ENCODE assay signal across 1 cellular context in the genomic region with DNA sequence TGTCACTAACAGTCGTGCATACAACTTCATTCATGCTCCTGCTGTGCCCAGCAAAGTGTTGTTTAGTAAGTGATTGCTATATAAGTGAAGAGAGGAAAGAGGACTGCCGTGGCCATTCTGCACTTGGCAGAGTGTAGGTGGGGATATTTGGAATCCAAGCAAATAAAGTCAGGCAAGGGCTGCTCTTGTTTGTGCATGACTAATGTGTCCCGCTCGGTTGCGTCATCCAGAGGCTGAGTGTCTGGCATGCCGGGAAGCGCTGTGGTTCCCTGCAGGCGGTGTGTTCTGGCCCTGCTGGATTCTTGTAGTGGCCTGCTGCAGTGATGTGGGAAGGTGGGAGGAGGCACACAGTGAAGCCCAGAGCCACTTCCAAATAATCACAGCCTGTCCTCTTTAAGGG.
A peak's percentile ranks its signal among the peaks of the same experiment; 100 is the strongest.
TF ChIP-seq lines count a peak whose summit lies in the region.

No MANE protein-coding gene starts in this region.

TF ChIP-seq in HepG2, 621 proteins besides CTCF, POLR2A, EP300 and RAD21 (continued from another document and continues in another):
- TF ChIP-seq, protein P1, sequence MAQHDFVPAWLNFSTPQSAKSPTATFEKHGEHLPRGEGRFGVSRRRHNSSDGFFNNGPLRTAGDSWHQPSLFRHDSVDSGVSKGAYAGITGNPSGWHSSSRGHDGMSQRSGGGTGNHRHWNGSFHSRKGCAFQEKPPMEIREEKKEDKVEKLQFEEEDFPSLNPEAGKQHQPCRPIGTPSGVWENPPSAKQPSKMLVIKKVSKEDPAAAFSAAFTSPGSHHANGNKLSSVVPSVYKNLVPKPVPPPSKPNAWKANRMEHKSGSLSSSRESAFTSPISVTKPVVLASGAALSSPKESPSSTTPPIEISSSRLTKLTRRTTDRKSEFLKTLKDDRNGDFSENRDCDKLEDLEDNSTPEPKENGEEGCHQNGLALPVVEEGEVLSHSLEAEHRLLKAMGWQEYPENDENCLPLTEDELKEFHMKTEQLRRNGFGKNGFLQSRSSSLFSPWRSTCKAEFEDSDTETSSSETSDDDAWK (CRISPR knock-in tag; IDR thresholded peaks at IDR 0.05), result no peak
- TF ChIP-seq WIZ (CRISPR knock-in tag; IDR thresholded peaks at IDR 0.05) (no peak), SALL2 (CRISPR knock-in tag; IDR thresholded peaks at IDR 0.05) (0 out of 2 replicates have a peak, but pooled peaks have one; percentile 58), ZNF569 (CRISPR knock-in tag; IDR thresholded peaks at IDR 0.05; ENCODE audit: borderline replicate concordance) (no peak), CEBPB (IDR thresholded peaks at IDR 0.05; ENCODE audit: borderline replicate concordance, low read depth, low read length) (peak; percentile 99), ZNF432 (CRISPR knock-in tag; IDR thresholded peaks at IDR 0.05; ENCODE audit: borderline replicate concordance) (no peak), NFKBIZ (CRISPR knock-in tag; IDR thresholded peaks at IDR 0.05) (peak; percentile 83; the same call in 1 of the 2 replicates), ZNF431 (CRISPR knock-in tag; IDR thresholded peaks at IDR 0.05; ENCODE audit: borderline replicate concordance, low read depth) (no peak), MAFG (CRISPR knock-in tag; IDR thresholded peaks at IDR 0.05) (no peak), KDM2A (CRISPR knock-in tag; IDR thresholded peaks at IDR 0.05; ENCODE audit: borderline replicate concordance, low read depth) (peak; percentile 82; the same call in 1 of the 2 replicates), KDM6A (CRISPR knock-in tag; IDR thresholded peaks at IDR 0.05; ENCODE audit: low read depth) (peak; percentile 81), MXD4 (CRISPR knock-in tag; IDR thresholded peaks at IDR 0.05) (no peak; the same call in none of the 2 replicates), KLF9 (CRISPR knock-in tag; IDR thresholded peaks at IDR 0.05; ENCODE audit: low read depth) (no peak), PHF5A (CRISPR knock-in tag; IDR thresholded peaks at IDR 0.05; ENCODE audit: low read depth, unreplicated experiment) (peak; percentile 48), TCF7 (IDR thresholded peaks at IDR 0.05; ENCODE audit: low read depth) (peak; percentile 28; the same call in 1 of the 2 replicates), ZNF615 (CRISPR knock-in tag; IDR thresholded peaks at IDR 0.05; ENCODE audit: borderline replicate concordance) (0 out of 2 replicates have a peak, but pooled peaks have one; percentile 65), ZNF558 (CRISPR knock-in tag; IDR thresholded peaks at IDR 0.05; ENCODE audit: borderline replicate concordance) (no peak), ZBTB3 (CRISPR knock-in tag; IDR thresholded peaks at IDR 0.05; ENCODE audit: borderline replicate concordance, low read depth) (no peak), RFX3 (CRISPR knock-in tag; IDR thresholded peaks at IDR 0.05) (no peak), TP53 (CRISPR knock-in tag; conservative IDR thresholded peaks at IDR 0.05) (no peak), SSRP1 (CRISPR knock-in tag; IDR thresholded peaks at IDR 0.05) (peak; percentile 80; the same call in 1 of the 2 replicates), TCF12 (IDR thresholded peaks at IDR 0.05) (no peak), TCF12 (CRISPR knock-in tag; IDR thresholded peaks at IDR 0.05) (no peak), EHMT2 (IDR thresholded peaks at IDR 0.05; ENCODE audit: borderline replicate concordance, low read depth, low read length) (no peak; the same call in 1 of the 2 replicates), NFKB2 (CRISPR knock-in tag; IDR thresholded peaks at IDR 0.05; ENCODE audit: borderline replicate concordance) (no peak), POGZ (CRISPR knock-in tag; IDR thresholded peaks at IDR 0.05) (peak; percentile 94), HIVEP1 (CRISPR knock-in tag; IDR thresholded peaks at IDR 0.05) (peak; percentile 49; the same call in 1 of the 2 replicates), GFI1 (CRISPR knock-in tag; IDR thresholded peaks at IDR 0.05; ENCODE audit: borderline replicate concordance) (peak; percentile 55; the same call in 1 of the 2 replicates), PAWR (CRISPR knock-in tag; IDR thresholded peaks at IDR 0.05; ENCODE audit: borderline replicate concordance) (no peak), FOXP1 (IDR thresholded peaks at IDR 0.05) (no peak), FOXP1 (CRISPR knock-in tag; IDR thresholded peaks at IDR 0.05) (peak; percentile 73), ZNF616 (CRISPR knock-in tag; IDR thresholded peaks at IDR 0.05; ENCODE audit: low read depth) (no peak), GABPB1 (CRISPR knock-in tag; IDR thresholded peaks at IDR 0.05) (peak; percentile 52), SUZ12 (IDR thresholded peaks at IDR 0.05; ENCODE audit: low read depth, low read length) (no peak), ZNF496 (CRISPR knock-in tag; IDR thresholded peaks at IDR 0.05; ENCODE audit: insufficient replicate concordance) (no peak), RAD51 (IDR thresholded peaks at IDR 0.05; ENCODE audit: borderline replicate concordance) (no peak), ZNF607 (CRISPR knock-in tag; IDR thresholded peaks at IDR 0.05; ENCODE audit: borderline replicate concordance) (no peak), ZNF747 (CRISPR knock-in tag; IDR thresholded peaks at IDR 0.05; ENCODE audit: borderline replicate concordance) (no peak), PHB2 (IDR thresholded peaks at IDR 0.05; ENCODE audit: partially characterized antibody) (no peak), ZFX (CRISPR knock-in tag; IDR thresholded peaks at IDR 0.05; ENCODE audit: low read depth) (peak; percentile 57; the same call in 1 of the 2 replicates), RELA (CRISPR knock-in tag; IDR thresholded peaks at IDR 0.05) (no peak), ETV5 (CRISPR knock-in tag; IDR thresholded peaks at IDR 0.05; ENCODE audit: borderline replicate concordance) (peak; percentile 43; the same call in 1 of the 2 replicates), MATR3 (CRISPR knock-in tag; IDR thresholded peaks at IDR 0.05) (no peak), ZNF296 (CRISPR knock-in tag; conservative IDR thresholded peaks at IDR 0.05) (no peak), HNRNPL (IDR thresholded peaks at IDR 0.05; ENCODE audit: low read depth, low read length) (no peak), ZNF543 (CRISPR knock-in tag; IDR thresholded peaks at IDR 0.05) (no peak), YY1 (IDR thresholded peaks at IDR 0.05; ENCODE audit: insufficient read depth, insufficient replicate concordance, low read depth, low read length) (peak; percentile 43), HOXA3 (CRISPR knock-in tag; IDR thresholded peaks at IDR 0.05) (peak; percentile 83; the same call in 1 of the 2 replicates), ZNF761 (CRISPR knock-in tag; conservative IDR thresholded peaks at IDR 0.05) (no peak), CBFB (CRISPR knock-in tag; IDR thresholded peaks at IDR 0.05) (peak; percentile 62; the same call in 1 of the 2 replicates), ZNF557 (CRISPR knock-in tag; IDR thresholded peaks at IDR 0.05) (peak; percentile 64; the same call in 1 of the 2 replicates)
- TF ChIP-seq, protein P2, sequence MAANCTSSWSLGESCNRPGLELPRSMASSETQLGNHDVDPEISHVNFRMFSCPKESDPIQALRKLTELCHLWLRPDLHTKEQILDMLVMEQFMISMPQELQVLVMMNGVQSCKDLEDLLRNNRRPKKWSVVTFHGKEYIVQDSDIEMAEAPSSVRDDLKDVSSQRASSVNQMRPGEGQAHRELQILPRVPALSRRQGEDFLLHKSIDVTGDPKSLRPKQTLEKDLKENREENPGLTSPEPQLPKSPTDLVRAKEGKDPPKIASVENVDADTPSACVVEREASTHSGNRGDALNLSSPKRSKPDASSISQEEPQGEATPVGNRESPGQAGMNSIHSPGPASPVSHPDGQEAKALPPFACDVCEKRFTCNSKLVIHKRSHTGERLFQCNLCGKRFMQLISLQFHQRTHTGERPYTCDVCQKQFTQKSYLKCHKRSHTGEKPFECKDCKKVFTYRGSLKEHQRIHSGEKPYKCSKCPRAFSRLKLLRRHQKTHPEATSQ (CRISPR knock-in tag; IDR thresholded peaks at IDR 0.05; ENCODE audit: borderline replicate concordance), result no peak
- TF ChIP-seq, protein P3, sequence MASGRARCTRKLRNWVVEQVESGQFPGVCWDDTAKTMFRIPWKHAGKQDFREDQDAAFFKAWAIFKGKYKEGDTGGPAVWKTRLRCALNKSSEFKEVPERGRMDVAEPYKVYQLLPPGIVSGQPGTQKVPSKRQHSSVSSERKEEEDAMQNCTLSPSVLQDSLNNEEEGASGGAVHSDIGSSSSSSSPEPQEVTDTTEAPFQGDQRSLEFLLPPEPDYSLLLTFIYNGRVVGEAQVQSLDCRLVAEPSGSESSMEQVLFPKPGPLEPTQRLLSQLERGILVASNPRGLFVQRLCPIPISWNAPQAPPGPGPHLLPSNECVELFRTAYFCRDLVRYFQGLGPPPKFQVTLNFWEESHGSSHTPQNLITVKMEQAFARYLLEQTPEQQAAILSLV (CRISPR knock-in tag; IDR thresholded peaks at IDR 0.05; ENCODE audit: borderline replicate concordance), result no peak
- TF ChIP-seq, protein P4, sequence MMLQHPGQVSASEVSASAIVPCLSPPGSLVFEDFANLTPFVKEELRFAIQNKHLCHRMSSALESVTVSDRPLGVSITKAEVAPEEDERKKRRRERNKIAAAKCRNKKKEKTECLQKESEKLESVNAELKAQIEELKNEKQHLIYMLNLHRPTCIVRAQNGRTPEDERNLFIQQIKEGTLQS (CRISPR knock-in tag; IDR thresholded peaks at IDR 0.05), result peak; percentile 99
- TF ChIP-seq, protein P5, sequence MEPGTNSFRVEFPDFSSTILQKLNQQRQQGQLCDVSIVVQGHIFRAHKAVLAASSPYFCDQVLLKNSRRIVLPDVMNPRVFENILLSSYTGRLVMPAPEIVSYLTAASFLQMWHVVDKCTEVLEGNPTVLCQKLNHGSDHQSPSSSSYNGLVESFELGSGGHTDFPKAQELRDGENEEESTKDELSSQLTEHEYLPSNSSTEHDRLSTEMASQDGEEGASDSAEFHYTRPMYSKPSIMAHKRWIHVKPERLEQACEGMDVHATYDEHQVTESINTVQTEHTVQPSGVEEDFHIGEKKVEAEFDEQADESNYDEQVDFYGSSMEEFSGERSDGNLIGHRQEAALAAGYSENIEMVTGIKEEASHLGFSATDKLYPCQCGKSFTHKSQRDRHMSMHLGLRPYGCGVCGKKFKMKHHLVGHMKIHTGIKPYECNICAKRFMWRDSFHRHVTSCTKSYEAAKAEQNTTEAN (CRISPR knock-in tag; conservative IDR thresholded peaks at IDR 0.05), result 0 out of 2 replicates have a peak, but pooled peaks have one; percentile 63
- TF ChIP-seq, protein P6, sequence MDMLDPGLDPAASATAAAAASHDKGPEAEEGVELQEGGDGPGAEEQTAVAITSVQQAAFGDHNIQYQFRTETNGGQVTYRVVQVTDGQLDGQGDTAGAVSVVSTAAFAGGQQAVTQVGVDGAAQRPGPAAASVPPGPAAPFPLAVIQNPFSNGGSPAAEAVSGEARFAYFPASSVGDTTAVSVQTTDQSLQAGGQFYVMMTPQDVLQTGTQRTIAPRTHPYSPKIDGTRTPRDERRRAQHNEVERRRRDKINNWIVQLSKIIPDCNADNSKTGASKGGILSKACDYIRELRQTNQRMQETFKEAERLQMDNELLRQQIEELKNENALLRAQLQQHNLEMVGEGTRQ (IDR thresholded peaks at IDR 0.05; ENCODE audit: low read depth, low read length), result no peak
- TF ChIP-seq, protein P6 (CRISPR knock-in tag; IDR thresholded peaks at IDR 0.05; ENCODE audit: borderline replicate concordance), result no peak
- TF ChIP-seq, protein P7, sequence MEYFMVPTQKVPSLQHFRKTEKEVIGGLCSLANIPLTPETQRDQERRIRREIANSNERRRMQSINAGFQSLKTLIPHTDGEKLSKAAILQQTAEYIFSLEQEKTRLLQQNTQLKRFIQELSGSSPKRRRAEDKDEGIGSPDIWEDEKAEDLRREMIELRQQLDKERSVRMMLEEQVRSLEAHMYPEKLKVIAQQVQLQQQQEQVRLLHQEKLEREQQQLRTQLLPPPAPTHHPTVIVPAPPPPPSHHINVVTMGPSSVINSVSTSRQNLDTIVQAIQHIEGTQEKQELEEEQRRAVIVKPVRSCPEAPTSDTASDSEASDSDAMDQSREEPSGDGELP (IDR thresholded peaks at IDR 0.05; ENCODE audit: borderline replicate concordance, low read depth), result peak; percentile 43; the same call in 1 of the 2 replicates
- TF ChIP-seq, protein P8, sequence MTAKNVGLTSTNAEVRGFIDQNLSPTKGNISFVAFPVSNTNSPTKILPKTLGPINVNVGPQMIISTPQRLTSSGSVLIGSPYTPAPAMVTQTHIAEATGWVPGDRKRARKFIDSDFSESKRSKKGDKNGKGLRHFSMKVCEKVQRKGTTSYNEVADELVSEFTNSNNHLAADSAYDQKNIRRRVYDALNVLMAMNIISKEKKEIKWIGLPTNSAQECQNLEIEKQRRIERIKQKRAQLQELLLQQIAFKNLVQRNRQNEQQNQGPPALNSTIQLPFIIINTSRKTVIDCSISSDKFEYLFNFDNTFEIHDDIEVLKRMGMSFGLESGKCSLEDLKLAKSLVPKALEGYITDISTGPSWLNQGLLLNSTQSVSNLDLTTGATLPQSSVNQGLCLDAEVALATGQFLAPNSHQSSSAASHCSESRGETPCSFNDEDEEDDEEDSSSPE (CRISPR knock-in tag; IDR thresholded peaks at IDR 0.05), result peak; percentile 54
- TF ChIP-seq, protein P9, sequence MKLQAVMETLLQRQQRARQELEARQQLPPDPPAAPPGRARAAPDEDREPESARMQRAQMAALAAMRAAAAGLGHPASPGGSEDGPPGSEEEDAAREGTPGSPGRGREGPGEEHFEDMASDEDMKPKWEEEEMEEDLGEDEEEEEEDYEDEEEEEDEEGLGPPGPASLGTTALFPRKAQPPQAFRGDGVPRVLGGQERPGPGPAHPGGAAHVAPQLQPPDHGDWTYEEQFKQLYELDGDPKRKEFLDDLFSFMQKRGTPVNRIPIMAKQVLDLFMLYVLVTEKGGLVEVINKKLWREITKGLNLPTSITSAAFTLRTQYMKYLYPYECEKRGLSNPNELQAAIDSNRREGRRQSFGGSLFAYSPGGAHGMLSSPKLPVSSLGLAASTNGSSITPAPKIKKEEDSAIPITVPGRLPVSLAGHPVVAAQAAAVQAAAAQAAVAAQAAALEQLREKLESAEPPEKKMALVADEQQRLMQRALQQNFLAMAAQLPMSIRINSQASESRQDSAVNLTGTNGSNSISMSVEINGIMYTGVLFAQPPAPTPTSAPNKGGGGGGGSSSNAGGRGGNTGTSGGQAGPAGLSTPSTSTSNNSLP (IDR thresholded peaks at IDR 0.05; ENCODE audit: low read depth, low read length), result peak; percentile 74
- TF ChIP-seq, protein P10, sequence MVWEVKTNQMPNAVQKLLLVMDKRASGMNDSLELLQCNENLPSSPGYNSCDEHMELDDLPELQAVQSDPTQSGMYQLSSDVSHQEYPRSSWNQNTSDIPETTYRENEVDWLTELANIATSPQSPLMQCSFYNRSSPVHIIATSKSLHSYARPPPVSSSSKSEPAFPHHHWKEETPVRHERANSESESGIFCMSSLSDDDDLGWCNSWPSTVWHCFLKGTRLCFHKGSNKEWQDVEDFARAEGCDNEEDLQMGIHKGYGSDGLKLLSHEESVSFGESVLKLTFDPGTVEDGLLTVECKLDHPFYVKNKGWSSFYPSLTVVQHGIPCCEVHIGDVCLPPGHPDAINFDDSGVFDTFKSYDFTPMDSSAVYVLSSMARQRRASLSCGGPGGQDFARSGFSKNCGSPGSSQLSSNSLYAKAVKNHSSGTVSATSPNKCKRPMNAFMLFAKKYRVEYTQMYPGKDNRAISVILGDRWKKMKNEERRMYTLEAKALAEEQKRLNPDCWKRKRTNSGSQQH (CRISPR knock-in tag; IDR thresholded peaks at IDR 0.05; ENCODE audit: low read depth), result peak; percentile 84; the same call in 1 of the 2 replicates
